Comparison of ENCODE assay signal across 10 cellular contexts in the genomic region with DNA sequence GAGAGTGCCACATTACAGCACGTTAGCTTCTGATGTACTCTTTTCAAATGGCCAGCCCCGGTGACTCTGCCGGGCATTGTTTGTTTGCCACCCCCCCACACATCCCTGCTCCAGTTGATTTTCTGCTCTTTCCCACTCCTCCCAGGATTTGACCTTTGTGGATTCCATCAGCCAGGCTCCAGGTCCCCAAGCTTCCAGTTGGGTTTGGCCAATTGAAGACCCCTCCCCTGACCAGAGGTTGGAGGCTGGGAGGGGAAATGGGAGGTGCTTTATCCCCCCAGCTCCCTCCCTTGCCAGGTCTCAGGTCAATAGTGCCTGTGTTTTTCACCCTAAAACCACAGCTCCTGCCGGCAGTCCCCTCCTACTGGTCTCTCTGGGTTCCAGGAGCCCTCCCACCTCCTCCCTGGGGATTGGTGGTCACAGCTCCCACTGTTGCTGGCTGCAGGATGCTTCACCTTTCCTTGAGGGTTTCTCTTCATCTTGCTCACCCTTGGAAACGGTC. TPM values are rescaled to one million over a fixed set of nuclear protein-coding genes. Genes with fewer than 3 reads are reported as not detected.
DNase-seq lines count a peak whose midpoint lies in the region; ATAC-seq and TF ChIP-seq lines count a peak whose summit lies in the region.
"Had no signal": no experiment of that assay in that cellular context is flagged by ENCODE, and none has a peak within 500 bp of the region (broad histone marks: within the 10 kb centered on the region; RNA-seq: fewer than 3 reads in every experiment).

No MANE protein-coding gene starts in this region.

- H3K27me3 ChIP-seq in lower lobe of right lung (ENCODE audit: low read depth) = no peaks in the 10 kb centered on the region
- H3K27me3 ChIP-seq in upper lobe of left lung = no peaks in the 10 kb centered on the region
- no peaks in the 10 kb centered on the region for H3K27me3 ChIP-seq in brain microvascular endothelial cell (replicated peaks)

- H3K27ac Mint-ChIP-seq in activated naive CD4-positive, alpha-beta T cell treated with anti-CD3 and anti-CD28 coated beads, Interleukin-2, amount 50 U/mL, for 24 hours = peak overlapping the region; percentile 88
- H3K27ac Mint-ChIP-seq in activated CD4-positive, alpha-beta memory T cell treated with anti-CD3 and anti-CD28 coated beads, Interleukin-2, amount 10 ng/mL, durations not matched to agents 7 days and 5 days = peak overlapping the region; percentile 99

- TF ChIP-seq POLR2A in upper lobe of left lung (IDR thresholded peaks at IDR 0.05) = no peak

- no peaks in the 10 kb centered on the region for H3K27me3 Mint-ChIP-seq in activated naive CD4-positive, alpha-beta T cell treated with anti-CD3 and anti-CD28 coated beads, Interleukin-2, amount 50 U/mL, for 24 hours
- H3K27me3 Mint-ChIP-seq in activated CD4-positive, alpha-beta memory T cell treated with anti-CD3 and anti-CD28 coated beads, Interleukin-2, amount 10 ng/mL, durations not matched to agents 7 days and 5 days = no peaks in the 10 kb centered on the region

- peaks cover 75% of the 10 kb centered on the region for H3K4me1 ChIP-seq in lower lobe of right lung
- peaks cover 55 to 72% (median 68%) of the 10 kb centered on the region in 4 donors for H3K4me1 ChIP-seq in upper lobe of left lung

- DNase-seq in activated naive CD4-positive, alpha-beta T cell treated with Interleukin-2 at 50 U/mL for 16 hours = no peak
- DNase-seq in activated CD4-positive, alpha-beta memory T cell treated with anti-CD3 and anti-CD28 coated beads, Interleukin-2, amount 10 ng/mL, durations not matched to agents 7 days and 5 days = no peak
- DNase-seq in lower lobe of right lung (no peak), upper lobe of left lung (no peak), brain microvascular endothelial cell (no peak)
- DNase-seq: C1 segment of cervical spinal cord, NCI-H1930 had no signal

- 37 to 40% methylated on average over 5 of the region's 5 CpGs for WGBS in upper lobe of left lung, 2 donors

- TF ChIP-seq CTCF in lower lobe of right lung (IDR thresholded peaks at IDR 0.05) = no peak
- no peak for TF ChIP-seq CTCF in upper lobe of left lung (IDR thresholded peaks at IDR 0.05)
- TF ChIP-seq CTCF in brain microvascular endothelial cell (IDR thresholded peaks at IDR 0.05; ENCODE audit: low read depth, low read length, missing control alignments) = no peak

- ATAC-seq in lower lobe of right lung = no peak
- no peak for ATAC-seq in upper lobe of left lung (ENCODE audit: low FRiP score in 2 of 2)
- ATAC-seq in GM19324 (IDR thresholded peaks at IDR 0.05; ENCODE audit: low FRiP score, unreplicated experiment) = no peak
- no peak for ATAC-seq in HG03439 (IDR thresholded peaks at IDR 0.05; ENCODE audit: unreplicated experiment)

- POLR2A ChIA-PET in activated CD4-positive, alpha-beta memory T cell treated with anti-CD3 and anti-CD28 coated beads, Interleukin-2, amount 10 ng/mL, durations not matched to agents 7 days and 5 days (lab: Charles Lee) = interaction anchor here (1.6 to 9.2 kb wide), 11 partner anchors 8 to 46 kb away, joined by 5 to 563 read pairs (median 13); a partner anchor contains a TSS

- intact Hi-C loops in lower lobe of right lung (cut with DNase I) = no loop called here

- CTCF ChIA-PET in activated CD4-positive, alpha-beta memory T cell treated with anti-CD3 and anti-CD28 coated beads, Interleukin-2, amount 10 ng/mL, durations not matched to agents 7 days and 5 days (lab: Charles Lee) = interaction anchor here (0.7 to 8.0 kb wide), 8 partner anchors 10 to 44 kb away, joined by 3 to 104 read pairs (median 12); no protein-coding TSS in a partner anchor

- TF ChIP-seq EP300 in upper lobe of left lung (IDR thresholded peaks at IDR 0.05) = no peak

- H3K36me3 Mint-ChIP-seq in activated naive CD4-positive, alpha-beta T cell treated with anti-CD3 and anti-CD28 coated beads, Interleukin-2, amount 50 U/mL, for 24 hours = peaks cover 35% of the 10 kb centered on the region
- peaks cover 66% of the 10 kb centered on the region for H3K36me3 Mint-ChIP-seq in activated CD4-positive, alpha-beta memory T cell treated with anti-CD3 and anti-CD28 coated beads, Interleukin-2, amount 10 ng/mL, durations not matched to agents 7 days and 5 days (ENCODE audit: low read depth)

- H3K4me3 Mint-ChIP-seq in activated naive CD4-positive, alpha-beta T cell treated with anti-CD3 and anti-CD28 coated beads, Interleukin-2, amount 50 U/mL, for 24 hours = peak overlapping the region; percentile 69
- peak overlapping the region; percentile 53 for H3K4me3 Mint-ChIP-seq in activated CD4-positive, alpha-beta memory T cell treated with anti-CD3 and anti-CD28 coated beads, Interleukin-2, amount 10 ng/mL, durations not matched to agents 7 days and 5 days

- peaks cover 6% of the 10 kb centered on the region for H3K9me3 Mint-ChIP-seq in activated naive CD4-positive, alpha-beta T cell treated with anti-CD3 and anti-CD28 coated beads, Interleukin-2, amount 50 U/mL, for 24 hours
- H3K9me3 Mint-ChIP-seq in activated CD4-positive, alpha-beta memory T cell treated with anti-CD3 and anti-CD28 coated beads, Interleukin-2, amount 10 ng/mL, durations not matched to agents 7 days and 5 days = no peaks in the 10 kb centered on the region

- in situ Hi-C loops in brain microvascular endothelial cell (cut with HindIII; ENCODE audit: low pct_ligation_motif_present, low sequenced_read_pairs) = no loop called here

- H3K36me3 ChIP-seq in lower lobe of right lung (peaks cover 3% of the 10 kb centered on the region), upper lobe of left lung (peaks cover 0 to 14% (median 0%) of the 10 kb centered on the region in 4 donors), brain microvascular endothelial cell (replicated peaks) (no peaks in the 10 kb centered on the region)

- H3K9me3 ChIP-seq in lower lobe of right lung (no peaks in the 10 kb centered on the region), upper lobe of left lung (no peaks in the 10 kb centered on the region)

- H3K4me3 ChIP-seq in lower lobe of right lung (no peak overlapping the region), upper lobe of left lung (no peak overlapping the region), brain microvascular endothelial cell (ENCODE audit: low read depth, low read length) (no peak overlapping the region)

- H3K27ac ChIP-seq in lower lobe of right lung (peak overlapping the region; percentile 90), upper lobe of left lung (peak overlapping the region; percentile 90 to 93 (median 92)), brain microvascular endothelial cell (no peak overlapping the region)

- H3K4me1 Mint-ChIP-seq in activated naive CD4-positive, alpha-beta T cell treated with anti-CD3 and anti-CD28 coated beads, Interleukin-2, amount 50 U/mL, for 24 hours = peaks cover 95% of the 10 kb centered on the region
- peaks cover 87% of the 10 kb centered on the region for H3K4me1 Mint-ChIP-seq in activated CD4-positive, alpha-beta memory T cell treated with anti-CD3 and anti-CD28 coated beads, Interleukin-2, amount 10 ng/mL, durations not matched to agents 7 days and 5 days

RNA-seq across cellular contexts. Expression of a gene that starts 34.9 kb away (rescaled TPM):
- 100 to 1,000 TPM; 231 to 239 TPM for total RNA-seq in activated CD4-positive, alpha-beta memory T cell treated with anti-CD3 and anti-CD28 coated beads, Interleukin-2, amount 10 ng/mL, durations not matched to agents 7 days and 5 days
- total RNA-seq in lower lobe of right lung = 81.2 TPM
- 10 to 100 TPM; 42.1 to 94.3 (median 79.3) TPM for total RNA-seq in upper lobe of left lung
